In genomic region chr2:24272161-24272802, GRCh38 we compare ENCODE assay signal across 18 cellular contexts.
"Had no signal": no experiment of that assay in that cellular context is flagged by ENCODE, and none has a peak within 500 bp of the region (broad histone marks: within the 10 kb centered on the region; RNA-seq: fewer than 3 reads in every experiment).

No MANE protein-coding gene starts in this region.

- ATAC-seq: activated CD8-positive, alpha-beta T cell treated with anti-CD3 and anti-CD28 coated beads for 36 hours; body of pancreas; psoas muscle; stimulated activated naive CD8-positive, alpha-beta T cell treated with anti-CD3 and anti-CD28 coated beads, Interleukin-15, amount 100 ng/mL, for 72 hours had no signal

- H3K27me3 Mint-ChIP-seq: activated CD8-positive, alpha-beta T cell treated with anti-CD3 and anti-CD28 coated beads for 36 hours; activated naive CD4-positive, alpha-beta T cell treated with anti-CD3 and anti-CD28 coated beads, Interleukin-2, amount 10 ng/mL, durations not matched to agents 7 days and 5 days; stimulated activated naive CD8-positive, alpha-beta T cell treated with anti-CD3 and anti-CD28 coated beads, Interleukin-15, amount 100 ng/mL, for 72 hours had no signal

- H3K36me3 ChIP-seq: uterus had no signal

- H3K4me3 ChIP-seq: adrenal gland, body of pancreas, hepatocyte, psoas muscle, sigmoid colon, SJSA1, uterus had no signal

- H3K4me2 ChIP-seq: hepatocyte had no signal

- H3K79me2 ChIP-seq: hepatocyte had no signal

- H3K27me3 ChIP-seq: adrenal gland, body of pancreas, hepatocyte, sigmoid colon, SJSA1, uterus had no signal

- H3K4me1 Mint-ChIP-seq: activated naive CD4-positive, alpha-beta T cell treated with anti-CD3 and anti-CD28 coated beads, Interleukin-2, amount 10 ng/mL, durations not matched to agents 7 days and 5 days; stimulated activated naive CD8-positive, alpha-beta T cell treated with anti-CD3 and anti-CD28 coated beads, Interleukin-15, amount 100 ng/mL, for 72 hours had no signal

- H3K27ac ChIP-seq: adrenal gland, body of pancreas, epithelial cell of prostate, hepatocyte, psoas muscle, sigmoid colon, SJSA1, uterus, VCaP had no signal

- DNase-seq: activated CD8-positive, alpha-beta memory T cell treated with anti-CD3 and anti-CD28 coated beads, Interleukin-2, amount 50 U/mL, for 4 hours; activated CD8-positive, alpha-beta T cell treated with anti-CD3 and anti-CD28 coated beads for 36 hours; activated naive CD4-positive, alpha-beta T cell treated with anti-CD3 and anti-CD28 coated beads, Interleukin-2, amount 10 ng/mL, durations not matched to agents 7 days and 5 days; adrenal gland; body of pancreas; effector CD4-positive, alpha-beta T cell; psoas muscle; sigmoid colon; stimulated activated CD4-positive, alpha-beta T cell treated with anti-CD3 and anti-CD28 coated beads, Interleukin-2, amount 100 ng/mL, for 48 hours; stimulated activated naive CD8-positive, alpha-beta T cell treated with anti-CD3 and anti-CD28 coated beads, Interleukin-15, amount 100 ng/mL, for 72 hours; SW 1271; T1000; uterus had no signal

- H3K4me1 ChIP-seq: psoas muscle, SJSA1, uterus had no signal

- H3K27ac Mint-ChIP-seq: activated naive CD4-positive, alpha-beta T cell treated with anti-CD3 and anti-CD28 coated beads, Interleukin-2, amount 10 ng/mL, durations not matched to agents 7 days and 5 days; nephron had no signal

- H3K9me3 ChIP-seq: adrenal gland, body of pancreas, psoas muscle, sigmoid colon, SJSA1, uterus had no signal

- H3K4me3 Mint-ChIP-seq: activated CD8-positive, alpha-beta T cell treated with anti-CD3 and anti-CD28 coated beads for 36 hours; activated naive CD4-positive, alpha-beta T cell treated with anti-CD3 and anti-CD28 coated beads, Interleukin-2, amount 10 ng/mL, durations not matched to agents 7 days and 5 days; nephron; stimulated activated naive CD8-positive, alpha-beta T cell treated with anti-CD3 and anti-CD28 coated beads, Interleukin-15, amount 100 ng/mL, for 72 hours had no signal

- H3K9me3 Mint-ChIP-seq: activated CD8-positive, alpha-beta T cell treated with anti-CD3 and anti-CD28 coated beads for 36 hours; activated naive CD4-positive, alpha-beta T cell treated with anti-CD3 and anti-CD28 coated beads, Interleukin-2, amount 10 ng/mL, durations not matched to agents 7 days and 5 days; nephron; stimulated activated naive CD8-positive, alpha-beta T cell treated with anti-CD3 and anti-CD28 coated beads, Interleukin-15, amount 100 ng/mL, for 72 hours had no signal
